In genomic region chr10:84329094-84329611, GRCh38 we compare ENCODE assay signal across 8 cellular contexts. TPM values are rescaled to one million over a fixed set of nuclear protein-coding genes. Genes with fewer than 3 reads are reported as not detected.
A peak's percentile ranks its signal among the peaks of the same experiment; 100 is the strongest.
DNase-seq lines count a peak whose midpoint lies in the region; ATAC-seq, FAIRE-seq and TF ChIP-seq lines count a peak whose summit lies in the region.

No MANE protein-coding gene starts in this region.

- no peaks in the 10 kb centered on the region for H3K27me3 ChIP-seq in Loucy (ENCODE audit: insufficient read depth, low read length, poor library complexity, severe bottlenecking)
- H3K27me3 ChIP-seq in neural cell (ENCODE audit: insufficient read depth, low read depth, low read length): no peaks in the 10 kb centered on the region
- no peaks in the 10 kb centered on the region for H3K27me3 ChIP-seq in thoracic aorta (replicated peaks; ENCODE audit: insufficient read depth)

- H3K4me1 ChIP-seq in Loucy (ENCODE audit: insufficient read depth, low read length, poor library complexity, severe bottlenecking) (peaks cover 44% of the 10 kb centered on the region), thoracic aorta (ENCODE audit: control insufficient read depth in 1 of 2, low read depth in 2 of 2) (peaks cover 3 to 33% of the 10 kb centered on the region in 2 donors)

- H3K36me3 ChIP-seq in Loucy (ENCODE audit: insufficient read depth, low read length): no peaks in the 10 kb centered on the region
- H3K36me3 ChIP-seq in neural cell (ENCODE audit: insufficient read depth, low read length): no peaks in the 10 kb centered on the region
- H3K36me3 ChIP-seq in thoracic aorta: no peaks in the 10 kb centered on the region

- peak overlapping the region; percentile 80 for H3K4me2 ChIP-seq in Loucy (ENCODE audit: low read depth, low read length, poor library complexity, severe bottlenecking)
- peak overlapping the region; percentile 66 for H3K4me2 ChIP-seq in neural cell (ENCODE audit: low read length)

- ATAC-seq in GM21619 (IDR thresholded peaks at IDR 0.05; ENCODE audit: unreplicated experiment): peak; percentile 14
- ATAC-seq in effector memory CD8-positive, alpha-beta T cell (replicated peaks): peak; percentile 45
- ATAC-seq in thoracic aorta (ENCODE audit: insufficient number of reproducible peaks, low FRiP score, low read depth): no peak

- peaks cover 32 to 37% of the 10 kb centered on the region in 2 donors for H3K4me1 Mint-ChIP-seq in effector memory CD8-positive, alpha-beta T cell (ENCODE audit: low read depth in 2 of 2)

- H2AFZ ChIP-seq in Loucy (ENCODE audit: low read length) (peak overlapping the region; percentile 80; the same call in 1 of the 2 replicates), neural cell (ENCODE audit: low read depth, low read length) (peak overlapping the region; percentile 29)

- H3K27ac ChIP-seq in neural cell (ENCODE audit: low read length) (peak overlapping the region; percentile 82), thoracic aorta (peak overlapping the region; percentile 86 to 90)

- H3K9me3 ChIP-seq in Loucy (ENCODE audit: insufficient read depth, low read depth, low read length) (no peaks in the 10 kb centered on the region), neural cell (ENCODE audit: low read length) (no peaks in the 10 kb centered on the region), thoracic aorta (no peaks in the 10 kb centered on the region)

- H3K4me3 ChIP-seq in Loucy (ENCODE audit: low read length, poor library complexity, severe bottlenecking) (peak overlapping the region; percentile 76), neural cell (ENCODE audit: low read length) (peak overlapping the region; percentile 82), thoracic aorta (peak overlapping the region; percentile 93)

- H4K20me1 ChIP-seq in Loucy (ENCODE audit: insufficient read depth, low read length, poor library complexity, severe bottlenecking): peaks cover 12% of the 10 kb centered on the region
- H4K20me1 ChIP-seq in neural cell (ENCODE audit: insufficient read depth): no peaks in the 10 kb centered on the region

- no peaks in the 10 kb centered on the region for H3K9me3 Mint-ChIP-seq in effector memory CD8-positive, alpha-beta T cell

- TF ChIP-seq CTCF in Loucy (conservative IDR thresholded peaks at IDR 0.05; ENCODE audit: low read length) (no peak), neural cell (IDR thresholded peaks at IDR 0.05; ENCODE audit: poor library complexity, severe bottlenecking) (no peak), thoracic aorta (IDR thresholded peaks at IDR 0.05) (no peak)

- H3K9ac ChIP-seq in Loucy (ENCODE audit: low read depth, low read length, poor library complexity, severe bottlenecking) (peak overlapping the region; percentile 61), neural cell (ENCODE audit: low read length) (peak overlapping the region; percentile 84)

- no peaks in the 10 kb centered on the region for H3K9me2 ChIP-seq in Loucy (replicated peaks; ENCODE audit: low read depth, low read length)
- no peaks in the 10 kb centered on the region for H3K9me2 ChIP-seq in neural cell (ENCODE audit: insufficient read depth, low read length)

- H3K36me3 Mint-ChIP-seq in effector memory CD8-positive, alpha-beta T cell (ENCODE audit: insufficient read depth): peaks cover 39% of the 10 kb centered on the region

- FAIRE-seq in frontal cortex (lab: Jason Lieb, UNC): no peak

- H3F3A ChIP-seq in Loucy (ENCODE audit: low read depth): no peaks in the 10 kb centered on the region
- H3F3A ChIP-seq in neural cell (ENCODE audit: insufficient read depth, low read length, poor library complexity, severe bottlenecking): no peaks in the 10 kb centered on the region

- H3K79me2 ChIP-seq in Loucy (ENCODE audit: insufficient read depth, low read length) (peaks cover 35% of the 10 kb centered on the region), neural cell (replicated peaks; ENCODE audit: insufficient read depth, low read length) (peaks cover 49% of the 10 kb centered on the region)

- DNase-seq in EH (ENCODE audit: low read depth): peak; percentile 54
- DNase-seq in activated CD4-positive, alpha-beta T cell treated with anti-CD3 and anti-CD28 coated beads, Interleukin-2, amount 50 U/mL, for 4 hours: peak; percentile 64 to 67
- peak; percentile 68 to 75 (median 69) for DNase-seq in effector memory CD8-positive, alpha-beta T cell
- DNase-seq in thoracic aorta (ENCODE audit: low spot score): no peak
- no peak for DNase-seq in frontal cortex (ENCODE audit: low spot score in 2 of 2)

- peak overlapping the region; percentile 91 to 94 for H3K4me3 Mint-ChIP-seq in effector memory CD8-positive, alpha-beta T cell

- no peak for TF ChIP-seq EP300 in neural cell (conservative IDR thresholded peaks at IDR 0.05; ENCODE audit: poor library complexity, severe bottlenecking)

- H3K27ac Mint-ChIP-seq in effector memory CD8-positive, alpha-beta T cell: peak overlapping the region; percentile 99

- no peaks in the 10 kb centered on the region for H3K27me3 Mint-ChIP-seq in effector memory CD8-positive, alpha-beta T cell

- TF ChIP-seq RAD21 in neural cell (conservative IDR thresholded peaks at IDR 0.05): no peak

TF ChIP-seq in neural cell, 6 proteins besides CTCF, POLR2A, EP300 and RAD21:
- TF ChIP-seq POLR2AphosphoS5 (IDR thresholded peaks at IDR 0.05) (peak; percentile 21), EZH2 (IDR thresholded peaks at IDR 0.05; ENCODE audit: borderline replicate concordance, insufficient read depth, low read length, poor library complexity, severe bottlenecking) (no peak), TAF1 (IDR thresholded peaks at IDR 0.05; ENCODE audit: low read depth) (peak; percentile 15)

RNA-seq across cellular contexts. Expression of gene CCSER2, which starts 0.8 kb away (rescaled TPM):
- polyA plus RNA-seq in neural cell: 35.1 and 38.3 TPM in 2 replicates
- 146 and 172 TPM in 2 replicates for polyA minus RNA-seq in neural cell
- total RNA-seq in thoracic aorta (10 to 100 TPM; 39.0 to 60.6 TPM), frontal cortex (90.1 TPM)

Comparison
In these comparisons a context has a peak if more than half of its experiments do, and no peak if none do; other contexts are left out.
1. DNase-seq: peak in EH (single experiment), activated CD4-positive, alpha-beta T cell treated with anti-CD3 and anti-CD28 coated beads, Interleukin-2, amount 50 U/mL, for 4 hours (2 of 2) and effector memory CD8-positive, alpha-beta T cell (3 of 3); none in thoracic aorta (single experiment) and frontal cortex (0 of 2).
2. Peak in every context shown above with its lines, with median percentiles within 50 percentile points of each other: H3K4me3 ChIP-seq.